ENCODE assay signal across 18 cellular contexts in genomic region chr14:72701610-72702009, GRCh38.
DNase-seq lines count a peak whose midpoint lies in the region; ATAC-seq and TF ChIP-seq lines count a peak whose summit lies in the region.
"Had no signal": no experiment of that assay in that cellular context is flagged by ENCODE, and none has a peak within 500 bp of the region (broad histone marks: within the 10 kb centered on the region; RNA-seq: fewer than 3 reads in every experiment).

No MANE protein-coding gene starts in this region.

- H3K27ac Mint-ChIP-seq in neural progenitor cell = peak overlapping the region; percentile 72
- H3K27ac Mint-ChIP-seq: CD4-positive, alpha-beta T cell had no signal

- no peak overlapping the region for H3K27ac ChIP-seq in neural progenitor cell
- H3K27ac ChIP-seq: hepatocyte had no signal

- H3K36me3 Mint-ChIP-seq in neural progenitor cell = no peaks in the 10 kb centered on the region
- H3K36me3 Mint-ChIP-seq: naive thymus-derived CD8-positive, alpha-beta T cell had no signal

- peaks cover 2% of the 10 kb centered on the region for H3K27me3 Mint-ChIP-seq in neural progenitor cell (ENCODE audit: insufficient read depth, low read depth)
- H3K27me3 Mint-ChIP-seq: CD4-positive, alpha-beta T cell; naive thymus-derived CD8-positive, alpha-beta T cell had no signal

- H3K4me1 Mint-ChIP-seq in neural progenitor cell = peaks cover 35% of the 10 kb centered on the region

- H3K27me3 ChIP-seq in MG63 (no peaks in the 10 kb centered on the region), neural progenitor cell (no peaks in the 10 kb centered on the region)
- H3K27me3 ChIP-seq: hepatocyte had no signal

- peaks cover 3% of the 10 kb centered on the region for H3K9me3 Mint-ChIP-seq in neural progenitor cell
- H3K9me3 Mint-ChIP-seq: activated T-cell treated with anti-CD3 and anti-CD28 coated beads, Interleukin-2, amount 50 U/mL, for 4 hours; CD4-positive, alpha-beta T cell; naive thymus-derived CD8-positive, alpha-beta T cell had no signal

- no peak for TF ChIP-seq CTCF in fibroblast of mammary gland (conservative IDR thresholded peaks at IDR 0.05; ENCODE audit: control insufficient read depth, insufficient read depth, low read depth, low read length)
- no peak for TF ChIP-seq CTCF in neural progenitor cell (IDR thresholded peaks at IDR 0.05)

- peak overlapping the region; percentile 43 for H3K4me3 Mint-ChIP-seq in neural progenitor cell
- H3K4me3 Mint-ChIP-seq: activated T-cell treated with anti-CD3 and anti-CD28 coated beads, Interleukin-2, amount 50 U/mL, for 4 hours; CD4-positive, alpha-beta T cell; naive thymus-derived CD8-positive, alpha-beta T cell had no signal

- H3F3A ChIP-seq in neural progenitor cell (ENCODE audit: low read depth) = peaks cover 14% of the 10 kb centered on the region

- no peak for ATAC-seq in GM21825 (IDR thresholded peaks at IDR 0.05; ENCODE audit: unreplicated experiment)
- no peak for ATAC-seq in HG03039 (IDR thresholded peaks at IDR 0.05; ENCODE audit: unreplicated experiment)
- ATAC-seq: activated T-cell treated with anti-CD3 and anti-CD28 coated beads, Interleukin-2, amount 50 U/mL, for 4 hours; left lobe of liver; naive thymus-derived CD8-positive, alpha-beta T cell had no signal

- H3K4me1 ChIP-seq in neural progenitor cell = peaks cover 26% of the 10 kb centered on the region

- H3K79me2 ChIP-seq in neural progenitor cell (ENCODE audit: low read depth) = no peaks in the 10 kb centered on the region
- H3K79me2 ChIP-seq: hepatocyte had no signal

- no peaks in the 10 kb centered on the region for H4K20me1 ChIP-seq in neural progenitor cell (ENCODE audit: low read depth)

- H2AFZ ChIP-seq in neural progenitor cell (replicated peaks) = peak overlapping the region; percentile 39
- H2AFZ ChIP-seq: hepatocyte had no signal

- DNase-seq in ELF-1 (ENCODE audit: low read depth, low spot score) (peak; percentile 54), MG63 (peak; percentile 41), fibroblast of mammary gland (ENCODE audit: low read depth) (peak; percentile 24), neural progenitor cell (ENCODE audit: low spot score) (peak; percentile 52), DMS53 treated with DMSO at 0.1 percent for 48 hours (lab: John Stamatoyannopoulos, UW; ENCODE audit: unreplicated experiment) (no peak), NCI-H82 (lab: John Stamatoyannopoulos, UW) (no peak)
- DNase-seq: activated T-cell treated with anti-CD3 and anti-CD28 coated beads, Interleukin-2, amount 50 U/mL, for 4 hours; CD4-positive, alpha-beta T cell; GDM1; naive thymus-derived CD8-positive, alpha-beta T cell; NCI-H1417 treated with DMSO at 0.1 percent for 48 hours; NCI-H510A treated with DMSO at 0.1 percent for 48 hours; stimulated activated CD4-positive, alpha-beta T cell treated with anti-CD3 and anti-CD28 coated beads, Interleukin-2, amount 100 ng/mL, for 48 hours; T1000 had no signal

- H3K9me3 ChIP-seq in MG63 = no peaks in the 10 kb centered on the region
- H3K9me3 ChIP-seq in neural progenitor cell (ENCODE audit: low read depth) = no peaks in the 10 kb centered on the region

- no peak overlapping the region for H3K9ac ChIP-seq in neural progenitor cell

- H3K36me3 ChIP-seq in MG63 = no peaks in the 10 kb centered on the region; the same call in none of the 2 replicates
- H3K36me3 ChIP-seq in neural progenitor cell = no peaks in the 10 kb centered on the region

- H3K4me2 ChIP-seq in neural progenitor cell = peak overlapping the region; percentile 59
- H3K4me2 ChIP-seq: hepatocyte had no signal

- H3K4me3 ChIP-seq in MG63 = no peak overlapping the region
- no peak overlapping the region for H3K4me3 ChIP-seq in fibroblast of mammary gland (ENCODE audit: control insufficient read depth, low read depth, low read length)
- peak overlapping the region; percentile 21 for H3K4me3 ChIP-seq in neural progenitor cell
- H3K4me3 ChIP-seq: hepatocyte had no signal

Comparison
In these comparisons a context has a peak if more than half of its experiments do, and no peak if none do; other contexts are left out.
1. DNase-seq: peak in ELF-1 (single experiment), MG63 (single experiment), fibroblast of mammary gland (single experiment) and neural progenitor cell (single experiment); none in DMS53 treated with DMSO at 0.1 percent for 48 hours (single experiment) and NCI-H82 (single experiment).